In genomic region chr6:16324622-16325225, GRCh38 we compare ENCODE assay signal across 11 cellular contexts.
A peak's percentile ranks its signal among the peaks of the same experiment; 100 is the strongest.
DNase-seq lines count a peak whose midpoint lies in the region; ATAC-seq and TF ChIP-seq lines count a peak whose summit lies in the region.
"Had no signal": no experiment of that assay in that cellular context is flagged by ENCODE, and none has a peak within 500 bp of the region (broad histone marks: within the 10 kb centered on the region; RNA-seq: fewer than 3 reads in every experiment).

No MANE protein-coding gene starts in this region.

- peaks cover 55% of the 10 kb centered on the region for H3K4me1 Mint-ChIP-seq in CD4-positive, alpha-beta T cell (ENCODE audit: low read depth)
- peaks cover 39% of the 10 kb centered on the region for H3K4me1 Mint-ChIP-seq in activated naive CD8-positive, alpha-beta T cell treated with anti-CD3 and anti-CD28 coated beads, Interleukin-2, amount 10 ng/mL, durations not matched to agents 7 days and 5 days

- H3K4me3 ChIP-seq in HEK293 (ENCODE audit: low read depth, low read length) (no peak overlapping the region), mucosa of descending colon (no peak overlapping the region)

- peaks cover 11% of the 10 kb centered on the region for H3K4me1 ChIP-seq in HEK293 (ENCODE audit: control insufficient read depth, insufficient read depth, low read length)
- H3K4me1 ChIP-seq in mucosa of descending colon (ENCODE audit: low read depth), result peaks cover 11% of the 10 kb centered on the region

- peaks cover 0 to 20% of the 10 kb centered on the region in 2 experiments; a peak in 2 of 3 replicates for H3K36me3 ChIP-seq in HEK293 (ENCODE audit: control insufficient read depth in 2 of 2, insufficient read depth in 1 of 2, low read length in 2 of 2)
- H3K36me3 ChIP-seq in mucosa of descending colon (ENCODE audit: low read depth), result no peaks in the 10 kb centered on the region

- H3K27me3 Mint-ChIP-seq in CD4-positive, alpha-beta T cell, result no peaks in the 10 kb centered on the region
- no peaks in the 10 kb centered on the region for H3K27me3 Mint-ChIP-seq in activated naive CD8-positive, alpha-beta T cell treated with anti-CD3 and anti-CD28 coated beads, Interleukin-2, amount 10 ng/mL, durations not matched to agents 7 days and 5 days

- CTCF ChIA-PET in CD4-positive, alpha-beta T cell (lab: Charles Lee), result no interaction called here
- CTCF ChIA-PET in HEK293 (lab: Yijun Ruan, JAX), result interaction anchor here (0.6 to 8.5 kb wide), 10 partner anchors 8 to 1798 kb away, joined by 3 to 86 read pairs (median 3); no protein-coding TSS in a partner anchor

- no peaks in the 10 kb centered on the region for H3K9me3 Mint-ChIP-seq in CD4-positive, alpha-beta T cell
- H3K9me3 Mint-ChIP-seq in activated naive CD8-positive, alpha-beta T cell treated with anti-CD3 and anti-CD28 coated beads, Interleukin-2, amount 10 ng/mL, durations not matched to agents 7 days and 5 days, result peaks cover 1% of the 10 kb centered on the region

- no peak for TF ChIP-seq CTCF in CD4-positive, alpha-beta T cell (IDR thresholded peaks at IDR 0.05)
- TF ChIP-seq CTCF in HEK293 (tag by site-specific recombination; IDR thresholded peaks at IDR 0.05), result no peak
- TF ChIP-seq CTCF in mucosa of descending colon (IDR thresholded peaks at IDR 0.05), result no peak

- no peak overlapping the region for H3K4me3 Mint-ChIP-seq in CD4-positive, alpha-beta T cell
- no peak overlapping the region for H3K4me3 Mint-ChIP-seq in activated naive CD8-positive, alpha-beta T cell treated with anti-CD3 and anti-CD28 coated beads, Interleukin-2, amount 10 ng/mL, durations not matched to agents 7 days and 5 days

- H3K36me3 Mint-ChIP-seq in CD4-positive, alpha-beta T cell (ENCODE audit: low read depth), result peaks cover 22% of the 10 kb centered on the region
- peaks cover 17% of the 10 kb centered on the region for H3K36me3 Mint-ChIP-seq in activated naive CD8-positive, alpha-beta T cell treated with anti-CD3 and anti-CD28 coated beads, Interleukin-2, amount 10 ng/mL, durations not matched to agents 7 days and 5 days

- no peak overlapping the region for H3K27ac ChIP-seq in CD4-positive, alpha-beta T cell (ENCODE audit: low read depth, low read length)
- no peak overlapping the region for H3K27ac ChIP-seq in HEK293 (ENCODE audit: extremely low read depth, low read depth, low read length)

- no peaks in the 10 kb centered on the region for H3K27me3 ChIP-seq in CD4-positive, alpha-beta T cell (ENCODE audit: control insufficient read depth, insufficient read depth, low read length)

- POLR2A ChIA-PET in CD4-positive, alpha-beta T cell (lab: Charles Lee), result interaction anchor here (0.6 kb wide), 1 partner anchor 125 kb away, joined by 3 read pairs; no protein-coding TSS in a partner anchor
- POLR2A ChIA-PET in HEK293 (lab: Yijun Ruan, JAX), result no interaction called here
- POLR2A ChIA-PET in activated naive CD8-positive, alpha-beta T cell treated with anti-CD3 and anti-CD28 coated beads, Interleukin-2, amount 10 ng/mL, durations not matched to agents 7 days and 5 days (lab: Charles Lee), result interaction anchor here (0.7 to 1.5 kb wide), 2 partner anchors 87 to 439 kb away, joined by 3 to 5 read pairs; partner anchors contain the start of gene GMPR

- intact Hi-C loops in CD4-positive, alpha-beta T cell (cut with DNase I, micrococcal nuclease), result loop anchor here (5.0 to 10.0 kb wide), 3 partner anchors 83 to 1077 kb away; partner anchors contain the start of genes JARID2 (in 1 of the 2) and MYLIP (in 1 of the 2)
- intact Hi-C loops in mucosa of descending colon (cut with DNase I, micrococcal nuclease), result no loop called here

- H3K27ac Mint-ChIP-seq in CD4-positive, alpha-beta T cell, result peak overlapping the region; percentile 82
- peak overlapping the region; percentile 63 for H3K27ac Mint-ChIP-seq in activated naive CD8-positive, alpha-beta T cell treated with anti-CD3 and anti-CD28 coated beads, Interleukin-2, amount 10 ng/mL, durations not matched to agents 7 days and 5 days

- DNase-seq in CD4-positive, alpha-beta T cell, result no peak
- no peak for DNase-seq in activated naive CD8-positive, alpha-beta T cell treated with anti-CD3 and anti-CD28 coated beads, Interleukin-2, amount 10 ng/mL, durations not matched to agents 7 days and 5 days
- DNase-seq in iris pigment epithelial cell (ENCODE audit: low read depth) (peak; percentile 61), NCI-H1436 treated with DMSO at 0.1 percent for 48 hours (lab: John Stamatoyannopoulos, UW) (no peak), mucosa of descending colon (no peak), GF-D8 (lab: John Stamatoyannopoulos, UW) (no peak), NCI-H510A treated with DMSO at 0.1 percent for 48 hours (lab: John Stamatoyannopoulos, UW) (no peak)
- DNase-seq: foreskin melanocyte; RPMI8226; stimulated activated CD4-positive, alpha-beta T cell treated with anti-CD3 and anti-CD28 coated beads, Interleukin-2, amount 100 ng/mL, for 48 hours had no signal

- ATAC-seq in CD4-positive, alpha-beta T cell (ENCODE audit: poor library complexity), result no peak
- ATAC-seq in activated naive CD8-positive, alpha-beta T cell treated with anti-CD3 and anti-CD28 coated beads, Interleukin-2, amount 10 ng/mL, durations not matched to agents 7 days and 5 days (ENCODE audit: low read depth), result no peak
- ATAC-seq in mucosa of descending colon, result no peak

- H3K9me3 ChIP-seq in CD4-positive, alpha-beta T cell (ENCODE audit: control insufficient read depth, low read length), result no peaks in the 10 kb centered on the region
- no peaks in the 10 kb centered on the region for H3K9me3 ChIP-seq in HEK293 (ENCODE audit: control insufficient read depth, insufficient read depth, low read depth, low read length)
- no peaks in the 10 kb centered on the region for H3K9me3 ChIP-seq in mucosa of descending colon

TF ChIP-seq in HEK293, 187 proteins besides CTCF, POLR2A, EP300 and RAD21:
- TF ChIP-seq ZNF792 (tag by site-specific recombination; IDR thresholded peaks at IDR 0.05) (no peak), TSHZ1 (tag by site-specific recombination; IDR thresholded peaks at IDR 0.05; ENCODE audit: borderline replicate concordance) (no peak), ZBTB17 (tag by site-specific recombination; IDR thresholded peaks at IDR 0.05) (peak; percentile 52), MYNN (tag by site-specific recombination; IDR thresholded peaks at IDR 0.05; ENCODE audit: borderline replicate concordance) (peak; percentile 85)

Comparison
In these comparisons a context has a peak if more than half of its experiments do, and no peak if none do; other contexts are left out.
1. intact Hi-C loops: an anchor here in CD4-positive, alpha-beta T cell (5.0 to 10.0 kb wide); none called in mucosa of descending colon.